In the genomic region with DNA sequence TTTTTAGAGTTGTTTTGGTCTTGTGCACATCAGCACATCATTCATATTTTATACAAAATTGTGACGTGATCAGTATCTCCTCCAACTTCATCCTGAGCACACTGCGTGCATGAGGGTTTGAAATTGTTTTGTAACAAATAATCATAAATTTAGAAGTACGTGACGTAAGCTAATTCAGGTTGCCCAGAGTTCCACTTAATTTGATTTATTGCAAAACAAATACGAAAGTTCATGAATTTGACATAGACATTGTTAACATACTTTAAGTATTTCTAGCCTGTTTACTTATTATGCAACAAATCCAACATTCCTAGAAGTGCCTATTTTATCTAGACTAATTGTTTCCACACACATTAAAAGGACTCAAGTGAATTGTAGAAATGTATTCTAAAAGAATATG, we compare ENCODE assay signal across 14 cellular contexts. TPM values are rescaled to one million over a fixed set of nuclear protein-coding genes. Genes with fewer than 3 reads are reported as not detected.
A peak's percentile ranks its signal among the peaks of the same experiment; 100 is the strongest.
DNase-seq lines count a peak whose midpoint lies in the region; ATAC-seq, FAIRE-seq and TF ChIP-seq lines count a peak whose summit lies in the region.
"Had no signal": no experiment of that assay in that cellular context is flagged by ENCODE, and none has a peak within 500 bp of the region (broad histone marks: within the 10 kb centered on the region; RNA-seq: fewer than 3 reads in every experiment).

No MANE protein-coding gene starts in this region.

- no peak for TF ChIP-seq RAD21 in A549 (conservative IDR thresholded peaks at IDR 0.05 in 1 of 2, IDR thresholded peaks at IDR 0.05 in 1 of 2)

- H3K4me3 ChIP-seq in A549 (no peak overlapping the region), GM23248 (no peak overlapping the region), duodenal mucosa (ENCODE audit: low read depth in 1 of 2, low read length in 2 of 2) (no peak overlapping the region)
- H3K4me3 ChIP-seq: cardiac muscle cell had no signal

- TF ChIP-seq CTCF in A549 (IDR thresholded peaks at IDR 0.05) = no peak
- no peak for TF ChIP-seq CTCF in omental fat pad (IDR thresholded peaks at IDR 0.05)

- H3K4me1 ChIP-seq in A549 (peaks cover 40% of the 10 kb centered on the region), GM23248 (ENCODE audit: insufficient read depth) (peaks cover 47% of the 10 kb centered on the region), duodenal mucosa (ENCODE audit: control insufficient read depth in 1 of 2, insufficient read depth in 2 of 2, low read length in 2 of 2) (peaks cover 14 to 18% of the 10 kb centered on the region in 2 donors)

- no peaks in the 10 kb centered on the region for H3K27me3 ChIP-seq in GM23248 (replicated peaks; ENCODE audit: insufficient read depth)
- no peaks in the 10 kb centered on the region for H3K27me3 ChIP-seq in duodenal mucosa (ENCODE audit: control insufficient read depth in 1 of 2, insufficient read depth in 2 of 2, low read length in 2 of 2)
- H3K27me3 ChIP-seq: cardiac muscle cell had no signal

- no peak for TF ChIP-seq EP300 in A549 (IDR thresholded peaks at IDR 0.05)

- peak; percentile 96 for FAIRE-seq in A549 (lab: Jason Lieb, UNC)
- FAIRE-seq: HTR-8/SVneo had no signal

- no peaks in the 10 kb centered on the region for H3K9me2 ChIP-seq in GM23248 (ENCODE audit: insufficient read depth)

- peak overlapping the region in 1 of 2 experiments; percentile 26; a peak in 2 of 6 replicates for H3K27ac ChIP-seq in A549
- H3K27ac ChIP-seq in GM23248 = peak overlapping the region; percentile 65
- peak overlapping the region; percentile 32 for H3K27ac ChIP-seq in duodenal mucosa (ENCODE audit: low read depth, low read length)
- H3K27ac ChIP-seq: C4-2B, cardiac muscle cell had no signal

- no peaks in the 10 kb centered on the region for H4K20me1 ChIP-seq in GM23248 (ENCODE audit: insufficient read depth)

- DNase-seq in A549 (ENCODE audit: low read depth in 1 of 2, low spot score in 1 of 2) = peak in 1 of 2 experiments; percentile 22
- DNase-seq in GM23248 = peak; percentile 54
- DNase-seq in omental fat pad (ENCODE audit: low spot score) = no peak
- DNase-seq in activated T-cell treated with anti-CD3 and anti-CD28 coated beads for 4 hours = no peak
- DNase-seq in NCI-H446 (lab: John Stamatoyannopoulos, UW) = no peak
- DNase-seq in SIG-M5 (lab: John Stamatoyannopoulos, UW) = no peak
- DNase-seq: NCI-H1417 treated with DMSO at 0.1 percent for 48 hours, NCI-H526 treated with DMSO at 0.1 percent for 48 hours had no signal

- CTCF ChIA-PET in A549 (lab: Yijun Ruan, JAX) = interaction anchor here (1.2 to 4.7 kb wide), 4 partner anchors 18 to 174 kb away, joined by 4 to 37 read pairs (median 13); no protein-coding TSS in a partner anchor

- H3F3A ChIP-seq in GM23248 (ENCODE audit: insufficient read depth) = peaks cover 23% of the 10 kb centered on the region

- in situ Hi-C loops in GM23248 (cut with MboI) = no loop called here

- H2AFZ ChIP-seq in GM23248 = no peak overlapping the region

- H3K4me2 ChIP-seq in A549 = peak overlapping the region; percentile 61
- H3K4me2 ChIP-seq in GM23248 (ENCODE audit: unreplicated experiment) = no peak overlapping the region

- WGBS in A549 (ENCODE audit: missing lambda C conversion rate) = 21% methylated on average over 5 of the region's 5 CpGs
- 2% methylated on average over 5 of the region's 5 CpGs for WGBS in GM23248 (ENCODE audit: low coverage in 1 of 2, low lambda C conversion rate in 2 of 2, missing lambda C conversion rate in 2 of 2), 2 experiments

- H3K79me2 ChIP-seq in GM23248 (ENCODE audit: insufficient read depth) = no peaks in the 10 kb centered on the region

- ATAC-seq in A549 (peak in 1 of 2 experiments; percentile 23; a peak in 2 of 6 replicates), omental fat pad (ENCODE audit: low FRiP score) (peak; percentile 51), HG02884 (IDR thresholded peaks at IDR 0.05; ENCODE audit: unreplicated experiment) (no peak)
- ATAC-seq: natural killer cell treated with Interleukin-12 subunit alpha and Interleukin-12 subunit beta and Interleukin-15 and Interleukin-18, amount 100 ng/mL, for 72 hours had no signal

- H3K9ac ChIP-seq in GM23248 (peak overlapping the region; percentile 21), duodenal mucosa (ENCODE audit: low read depth in 1 of 2, low read length in 2 of 2) (no peak overlapping the region)

- no peaks in the 10 kb centered on the region for H3K36me3 ChIP-seq in GM23248 (ENCODE audit: low read depth)
- no peaks in the 10 kb centered on the region for H3K36me3 ChIP-seq in duodenal mucosa (ENCODE audit: control insufficient read depth in 1 of 2, insufficient read depth in 2 of 2, low read length in 2 of 2)
- H3K36me3 ChIP-seq: cardiac muscle cell had no signal

- TF ChIP-seq POLR2A in A549 (IDR thresholded peaks at IDR 0.05; ENCODE audit: low read length) = no peak

- H3K9me3 ChIP-seq in A549 = no peaks in the 10 kb centered on the region
- no peaks in the 10 kb centered on the region for H3K9me3 ChIP-seq in GM23248 (ENCODE audit: low read depth)
- no peaks in the 10 kb centered on the region for H3K9me3 ChIP-seq in duodenal mucosa (ENCODE audit: control insufficient read depth in 1 of 2, low read length in 2 of 2)

- POLR2A ChIA-PET in A549 (lab: Yijun Ruan, JAX) = no interaction called here

TF ChIP-seq in A549, 52 proteins besides CTCF, POLR2A, EP300 and RAD21 (continues in another document):
- TF ChIP-seq, protein P1, sequence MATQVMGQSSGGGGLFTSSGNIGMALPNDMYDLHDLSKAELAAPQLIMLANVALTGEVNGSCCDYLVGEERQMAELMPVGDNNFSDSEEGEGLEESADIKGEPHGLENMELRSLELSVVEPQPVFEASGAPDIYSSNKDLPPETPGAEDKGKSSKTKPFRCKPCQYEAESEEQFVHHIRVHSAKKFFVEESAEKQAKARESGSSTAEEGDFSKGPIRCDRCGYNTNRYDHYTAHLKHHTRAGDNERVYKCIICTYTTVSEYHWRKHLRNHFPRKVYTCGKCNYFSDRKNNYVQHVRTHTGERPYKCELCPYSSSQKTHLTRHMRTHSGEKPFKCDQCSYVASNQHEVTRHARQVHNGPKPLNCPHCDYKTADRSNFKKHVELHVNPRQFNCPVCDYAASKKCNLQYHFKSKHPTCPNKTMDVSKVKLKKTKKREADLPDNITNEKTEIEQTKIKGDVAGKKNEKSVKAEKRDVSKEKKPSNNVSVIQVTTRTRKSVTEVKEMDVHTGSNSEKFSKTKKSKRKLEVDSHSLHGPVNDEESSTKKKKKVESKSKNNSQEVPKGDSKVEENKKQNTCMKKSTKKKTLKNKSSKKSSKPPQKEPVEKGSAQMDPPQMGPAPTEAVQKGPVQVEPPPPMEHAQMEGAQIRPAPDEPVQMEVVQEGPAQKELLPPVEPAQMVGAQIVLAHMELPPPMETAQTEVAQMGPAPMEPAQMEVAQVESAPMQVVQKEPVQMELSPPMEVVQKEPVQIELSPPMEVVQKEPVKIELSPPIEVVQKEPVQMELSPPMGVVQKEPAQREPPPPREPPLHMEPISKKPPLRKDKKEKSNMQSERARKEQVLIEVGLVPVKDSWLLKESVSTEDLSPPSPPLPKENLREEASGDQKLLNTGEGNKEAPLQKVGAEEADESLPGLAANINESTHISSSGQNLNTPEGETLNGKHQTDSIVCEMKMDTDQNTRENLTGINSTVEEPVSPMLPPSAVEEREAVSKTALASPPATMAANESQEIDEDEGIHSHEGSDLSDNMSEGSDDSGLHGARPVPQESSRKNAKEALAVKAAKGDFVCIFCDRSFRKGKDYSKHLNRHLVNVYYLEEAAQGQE (IDR thresholded peaks at IDR 0.05) = no peak
- TF ChIP-seq, protein P2, sequence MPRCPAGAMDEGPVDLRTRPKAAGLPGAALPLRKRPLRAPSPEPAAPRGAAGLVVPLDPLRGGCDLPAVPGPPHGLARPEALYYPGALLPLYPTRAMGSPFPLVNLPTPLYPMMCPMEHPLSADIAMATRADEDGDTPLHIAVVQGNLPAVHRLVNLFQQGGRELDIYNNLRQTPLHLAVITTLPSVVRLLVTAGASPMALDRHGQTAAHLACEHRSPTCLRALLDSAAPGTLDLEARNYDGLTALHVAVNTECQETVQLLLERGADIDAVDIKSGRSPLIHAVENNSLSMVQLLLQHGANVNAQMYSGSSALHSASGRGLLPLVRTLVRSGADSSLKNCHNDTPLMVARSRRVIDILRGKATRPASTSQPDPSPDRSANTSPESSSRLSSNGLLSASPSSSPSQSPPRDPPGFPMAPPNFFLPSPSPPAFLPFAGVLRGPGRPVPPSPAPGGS (IDR thresholded peaks at IDR 0.05) = no peak
- TF ChIP-seq, protein P3, sequence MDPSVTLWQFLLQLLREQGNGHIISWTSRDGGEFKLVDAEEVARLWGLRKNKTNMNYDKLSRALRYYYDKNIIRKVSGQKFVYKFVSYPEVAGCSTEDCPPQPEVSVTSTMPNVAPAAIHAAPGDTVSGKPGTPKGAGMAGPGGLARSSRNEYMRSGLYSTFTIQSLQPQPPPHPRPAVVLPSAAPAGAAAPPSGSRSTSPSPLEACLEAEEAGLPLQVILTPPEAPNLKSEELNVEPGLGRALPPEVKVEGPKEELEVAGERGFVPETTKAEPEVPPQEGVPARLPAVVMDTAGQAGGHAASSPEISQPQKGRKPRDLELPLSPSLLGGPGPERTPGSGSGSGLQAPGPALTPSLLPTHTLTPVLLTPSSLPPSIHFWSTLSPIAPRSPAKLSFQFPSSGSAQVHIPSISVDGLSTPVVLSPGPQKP (IDR thresholded peaks at IDR 0.05; ENCODE audit: low read depth, low read length) = no peak
- TF ChIP-seq TP53 (CRISPR knock-in tag; IDR thresholded peaks at IDR 0.05) (no peak), KDM1A (IDR thresholded peaks at IDR 0.05; ENCODE audit: low read depth) (no peak), ZNF302 (CRISPR knock-in tag; IDR thresholded peaks at IDR 0.05) (no peak)

RNA-seq across cellular contexts. Expression of a gene that starts 48.3 kb away (rescaled TPM):
- 10.3 and 13.1 TPM in 2 replicates for polyA plus RNA-seq in A549 (2011; rRNA removed)
- 4.7 and 5.4 TPM in 2 replicates for polyA plus RNA-seq in A549 (2012; cell fraction: cytosol; rRNA removed)
- 4.7 and 5.4 TPM in 2 replicates for polyA plus RNA-seq in A549 (2012; cell fraction: nucleus; rRNA removed)
- 9.9 to 12.7 TPM (median 11.3 TPM) in 3 replicates for polyA plus RNA-seq in A549 (2017; fragmentation: RNase III; extraction: RNeasy Plus Mini Kit Qiagen cat#74134 plus additional on column Dnase treatment)
- polyA minus RNA-seq in A549 (2011; rRNA and poly(A)+ RNA removed) = 8.7 and 9.0 TPM in 2 replicates
- 11.4 and 14.4 TPM in 2 replicates for total RNA-seq in GM23248 (2014; rRNA removed; shearing (Covaris generic))
- polyA plus RNA-seq in GM23248 (2016; fragmentation: Nextera tagmentation; extraction: Ambion mirVana) = 14.2 and 15.5 TPM in 2 replicates
- total RNA-seq in omental fat pad = 10 to 100 TPM; 16.5 to 29.8 (median 23.2) TPM

RNA-seq across cellular contexts. Expression of a gene that starts 55.6 kb away (rescaled TPM):
- polyA plus RNA-seq in A549 (2011; rRNA removed) (32.2 and 38.5 TPM in 2 replicates), A549 (2017; fragmentation: RNase III; extraction: RNeasy Plus Mini Kit Qiagen cat#74134 plus additional on column Dnase treatment) (25.6 to 40.7 TPM (median 31.6 TPM) in 3 replicates), GM23248 (2016; fragmentation: Nextera tagmentation; extraction: Ambion mirVana) (55.1 and 55.8 TPM in 2 replicates)
- polyA plus RNA-seq in A549 (2012; cell fraction: cytosol; rRNA removed) = 7.9 and 11.0 TPM in 2 replicates
- polyA plus RNA-seq in A549 (2012; cell fraction: nucleus; rRNA removed) = 7.3 and 7.5 TPM in 2 replicates
- polyA minus RNA-seq in A549 (2011; rRNA and poly(A)+ RNA removed) = 30.5 and 34.9 TPM in 2 replicates
- 57.5 and 63.2 TPM in 2 replicates for total RNA-seq in GM23248 (2014; rRNA removed; shearing (Covaris generic))
- 1,000 to 10,000 TPM in 3 of 4 donors, 100 to 1,000 TPM in 1; 361 to 3,943 (median 1,771) TPM for total RNA-seq in omental fat pad
